23 cellular contexts compared by ENCODE assay signal in the genomic region with DNA sequence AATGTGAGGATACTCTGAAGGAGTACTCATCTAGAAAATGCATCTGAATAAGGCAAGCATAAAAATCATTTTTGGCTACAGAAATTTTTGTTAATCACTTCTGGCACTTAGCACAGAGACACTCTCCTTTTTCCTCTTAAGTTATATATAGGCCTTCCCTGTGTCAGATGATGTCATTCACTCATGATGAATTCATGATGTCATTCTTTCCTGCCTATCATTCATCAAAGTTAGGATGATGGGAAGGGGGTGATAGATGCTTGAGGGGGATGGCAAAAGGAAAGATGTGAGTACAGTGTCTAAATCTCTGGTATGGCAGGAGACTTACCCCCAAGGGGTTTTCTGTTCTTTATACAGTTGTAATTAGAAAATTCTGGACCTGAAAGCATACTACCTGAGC.
"Had no signal": no experiment of that assay in that cellular context is flagged by ENCODE, and none has a peak within 500 bp of the region (broad histone marks: within the 10 kb centered on the region; RNA-seq: fewer than 3 reads in every experiment).

No MANE protein-coding gene starts in this region.

- H3K36me3 ChIP-seq: neutrophil, pancreas, suprapubic skin, tibial nerve had no signal

- FAIRE-seq: islet of Langerhans, pancreas, small intestine had no signal

- DNase-seq: activated B cell treated with CpG ODN at 0.5 μM for 24 hours; activated CD4-positive, alpha-beta T cell treated with anti-CD3 and anti-CD28 coated beads for 36 hours; activated CD4-positive, alpha-beta T cell treated with anti-CD3 and anti-CD28 coated beads, Interleukin-2, amount 50 U/mL, for 4 hours; activated CD8-positive, alpha-beta memory T cell treated with anti-CD3 and anti-CD28 coated beads for 24 hours; activated CD8-positive, alpha-beta memory T cell treated with anti-CD3 and anti-CD28 coated beads, Interleukin-2, amount 50 U/mL, for 4 hours; activated T-cell treated with anti-CD3 and anti-CD28 coated beads, Interleukin-2, amount 50 U/mL, for 24 hours; aorta; effector CD8-positive, alpha-beta T cell; heart left ventricle; midbrain; pancreas; small intestine; stimulated activated CD4-positive, alpha-beta T cell treated with anti-CD3 and anti-CD28 coated beads, Interleukin-2, amount 100 ng/mL, for 24 hours; stimulated activated naive CD8-positive, alpha-beta T cell treated with anti-CD3 and anti-CD28 coated beads, Interleukin-15, amount 100 ng/mL, for 72 hours had no signal

- H3K9me3 ChIP-seq: heart left ventricle, neutrophil, pancreas, suprapubic skin, tibial nerve had no signal

- H3K4me3 ChIP-seq: heart left ventricle, pancreas, suprapubic skin, tibial nerve had no signal

- ATAC-seq: activated CD4-positive, alpha-beta T cell treated with anti-CD3 and anti-CD28 coated beads for 36 hours; activated naive CD4-positive, alpha-beta T cell treated with anti-CD3 and anti-CD28 coated beads, Interleukin-2, amount 50 U/mL, for 72 hours; activated T-helper 17 cell treated with anti-CD3 and anti-CD28 coated beads, Interleukin-2, amount 50 U/mL, for 72 hours; esophagus mucosa; heart left ventricle; pancreas; sciatic nerve; stimulated activated effector memory CD8-positive, alpha-beta T cell treated with anti-CD3 and anti-CD28 coated beads, Interleukin-12 subunit alpha, Interleukin-12 subunit beta, amount 100 ng/mL, for 72 hours; stimulated activated naive CD8-positive, alpha-beta T cell treated with anti-CD3 and anti-CD28 coated beads, Interleukin-15, amount 100 ng/mL, for 72 hours had no signal

- H3K27ac ChIP-seq: neutrophil, pancreas, suprapubic skin, tibial nerve had no signal

- H3K27me3 ChIP-seq: heart left ventricle, neutrophil, pancreas, suprapubic skin, tibial nerve had no signal
